21 cellular contexts compared by ENCODE assay signal in the genomic region with DNA sequence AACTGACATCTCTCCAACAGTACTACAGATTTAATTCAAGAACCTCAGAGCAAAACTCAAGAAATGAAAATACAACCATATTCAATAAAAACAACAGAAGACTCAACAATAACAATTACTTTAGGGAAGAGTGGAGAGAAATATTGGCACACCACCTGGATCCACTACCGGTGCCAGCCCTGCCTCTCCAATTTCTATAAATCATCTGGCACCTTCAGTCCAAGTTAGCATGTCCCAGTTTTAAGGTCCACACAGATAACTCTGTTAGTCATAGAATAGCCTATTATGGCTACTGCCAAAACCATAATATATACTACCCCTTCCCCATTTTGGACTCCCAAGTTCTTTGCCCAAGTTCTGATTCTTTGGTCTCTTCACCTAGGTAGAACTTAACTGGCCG.
DNase-seq lines count a peak whose midpoint lies in the region; ATAC-seq, FAIRE-seq and TF ChIP-seq lines count a peak whose summit lies in the region.
"Had no signal": no experiment of that assay in that cellular context is flagged by ENCODE, and none has a peak within 500 bp of the region (broad histone marks: within the 10 kb centered on the region; RNA-seq: fewer than 3 reads in every experiment).

No MANE protein-coding gene starts in this region.

- no peak for ATAC-seq in HepG2
- ATAC-seq in right lobe of liver: no peak
- ATAC-seq in GM18502 (IDR thresholded peaks at IDR 0.05; ENCODE audit: poor library complexity, unreplicated experiment): no peak
- ATAC-seq: GM12878, HCT116 had no signal

- no peak for FAIRE-seq in HepG2 (lab: Jason Lieb, UNC)
- FAIRE-seq: GM12878, HTR-8/SVneo had no signal

- no peak overlapping the region for H3K4me2 ChIP-seq in HepG2 (ENCODE audit: low read depth, low read length)
- H3K4me2 ChIP-seq: BLaER1 treated with 17β-estradiol and CSF1 and Interleukin-3, amounts not matched to agents 10 nM and 100 nM; SK-N-SH had no signal

- no peak for TF ChIP-seq CTCF in HepG2 (CRISPR knock-in tag; IDR thresholded peaks at IDR 0.05)
- TF ChIP-seq CTCF in right lobe of liver (IDR thresholded peaks at IDR 0.05): no peak
- no peak for TF ChIP-seq CTCF in mesothelial cell of epicardium (IDR thresholded peaks at IDR 0.05; ENCODE audit: unreplicated experiment)
- TF ChIP-seq CTCF in foreskin fibroblast (IDR thresholded peaks at IDR 0.05; ENCODE audit: low read depth, low read length): no peak

- H3K4me3 Mint-ChIP-seq in mesothelial cell of epicardium: no peak overlapping the region

- no peaks in the 10 kb centered on the region for H3K4me1 ChIP-seq in HepG2 (ENCODE audit: insufficient read depth, low read length)
- peaks cover 0 to 5% (median 0%) of the 10 kb centered on the region in 4 donors for H3K4me1 ChIP-seq in right lobe of liver
- H3K4me1 ChIP-seq: Peyer's patch had no signal

- H3K4me1 Mint-ChIP-seq in mesothelial cell of epicardium: peaks cover 7% of the 10 kb centered on the region

- no peak for TF ChIP-seq RAD21 in HepG2 (CRISPR knock-in tag; IDR thresholded peaks at IDR 0.05)

- no peak overlapping the region for H2AFZ ChIP-seq in HepG2 (ENCODE audit: low read length)
- H2AFZ ChIP-seq: GM23248 had no signal

- no peaks in the 10 kb centered on the region for H3K9me3 Mint-ChIP-seq in mesothelial cell of epicardium

- TF ChIP-seq EP300 in HepG2 (IDR thresholded peaks at IDR 0.05; ENCODE audit: low read depth in 2 of 2, low read length in 2 of 2) (no peak), HepG2 (CRISPR knock-in tag; IDR thresholded peaks at IDR 0.05; ENCODE audit: borderline replicate concordance) (no peak)

- intact Hi-C loops in HepG2 (cut with micrococcal nuclease; ENCODE audit: unreplicated experiment): no loop called here
- intact Hi-C loops in right lobe of liver (cut with DNase I): no loop called here

- WGBS in HepG2 (ENCODE audit: low lambda C conversion rate): 95% methylated on average over 2 of the region's 2 CpGs
- 88% methylated on average over 2 of the region's 2 CpGs for whole genome bisulfite sequencing in right lobe of liver (ENCODE audit: insufficient coverage, low coverage, low lambda C conversion rate, missing lambda C conversion rate)

- in situ Hi-C loops in HepG2 (cut with HindIII; ENCODE audit: extremely low pct_ligation_motif_present, low pct_unique_long_range_greater_than_20kb): no loop called here

- DNase-seq in NCI-H2029 treated with DMSO at 0.1 percent for 48 hours (lab: John Stamatoyannopoulos, UW): peak; percentile 78
- DNase-seq in NCI-H2029 (lab: John Stamatoyannopoulos, UW): no peak
- no peak for DNase-seq in HepG2 (ENCODE audit: low spot score)
- DNase-seq in right lobe of liver: no peak
- DNase-seq in mesothelial cell of epicardium (ENCODE audit: low spot score in 2 of 2, unreplicated experiment in 2 of 2): no peak
- no peak for DNase-seq in NCI-H82 (lab: John Stamatoyannopoulos, UW)
- no peak for DNase-seq in foreskin fibroblast
- DNase-seq: COR-L47, GM23248, NCI-H146, NCI-H2107, NCI-H748 treated with DMSO at 0.1 percent for 48 hours, Peyer's patch, Right ventricle myocardium superior, SK-N-SH had no signal

- CTCF ChIA-PET in HepG2 (lab: Yijun Ruan, JAX; ENCODE audit: low intra/inter-chr PET ratio, low total read pairs): no interaction called here

- H3K4me3 ChIP-seq in HepG2 (replicated peaks in 1 of 3; ENCODE audit: insufficient read depth in 1 of 3, low read depth in 2 of 3, low read length in 3 of 3) (no peak overlapping the region), right lobe of liver (no peak overlapping the region), foreskin fibroblast (ENCODE audit: low read depth in 1 of 2, low read length in 2 of 2) (no peak overlapping the region)
- H3K4me3 ChIP-seq: BLaER1 treated with 17β-estradiol and CSF1 and Interleukin-3, amounts not matched to agents 10 nM and 100 nM; GM12878; GM23248; Peyer's patch had no signal

- H3K27ac Mint-ChIP-seq in mesothelial cell of epicardium: peak overlapping the region; percentile 60

- H3K27me3 ChIP-seq in HepG2 (ENCODE audit: control insufficient read depth in 1 of 2, insufficient read depth in 2 of 2, low read length in 2 of 2) (no peaks in the 10 kb centered on the region), right lobe of liver (no peaks in the 10 kb centered on the region)
- H3K27me3 ChIP-seq: BLaER1 treated with 17β-estradiol and CSF1 and Interleukin-3, amounts not matched to agents 10 nM and 100 nM; Peyer's patch had no signal

- no peaks in the 10 kb centered on the region for H4K20me1 ChIP-seq in HepG2 (ENCODE audit: insufficient read depth, low read length)
- H4K20me1 ChIP-seq: BLaER1 treated with 17β-estradiol and CSF1 and Interleukin-3, amounts not matched to agents 10 nM and 100 nM had no signal

- peaks cover 5 to 16% of the 10 kb centered on the region in 2 experiments; a peak in 3 of 5 replicates for H3K36me3 ChIP-seq in HepG2 (replicated peaks in 1 of 2; ENCODE audit: control insufficient read depth in 1 of 2, insufficient read depth in 2 of 2, low read length in 2 of 2)
- no peaks in the 10 kb centered on the region for H3K36me3 ChIP-seq in right lobe of liver
- H3K36me3 ChIP-seq: Peyer's patch had no signal

- POLR2A ChIA-PET in HepG2 (lab: Yijun Ruan, JAX): no interaction called here

- TSS peak; percentile 20 for BruUV-seq in HepG2 (replicated peaks; lab: Mats Ljungman, UMichigan)

- H3K9ac ChIP-seq in HepG2 (ENCODE audit: insufficient read depth, low read depth, low read length): no peak overlapping the region
- H3K9ac ChIP-seq: BLaER1 treated with 17β-estradiol and CSF1 and Interleukin-3, amounts not matched to agents 10 nM and 100 nM; GM23248; SK-N-SH had no signal

- peaks cover 3% of the 10 kb centered on the region for H3K36me3 Mint-ChIP-seq in mesothelial cell of epicardium

- H3K9me3 ChIP-seq in HepG2 (ENCODE audit: low read length) (no peaks in the 10 kb centered on the region), right lobe of liver (no peaks in the 10 kb centered on the region)
- H3K9me3 ChIP-seq: BLaER1 treated with 17β-estradiol and CSF1 and Interleukin-3, amounts not matched to agents 10 nM and 100 nM; Peyer's patch; SK-N-SH had no signal

- H3K27ac ChIP-seq in HepG2 (ENCODE audit: extremely low read length, insufficient read depth, low read length): no peak overlapping the region
- no peak overlapping the region for H3K27ac ChIP-seq in right lobe of liver
- H3K27ac ChIP-seq: 22Rv1; BLaER1 treated with 17β-estradiol and CSF1 and Interleukin-3, amounts not matched to agents 10 nM and 100 nM; GM23248; Peyer's patch had no signal

- no peaks in the 10 kb centered on the region for H3K79me2 ChIP-seq in HepG2 (ENCODE audit: insufficient read depth, low read length)

- no peak for TF ChIP-seq POLR2A in HepG2 (IDR thresholded peaks at IDR 0.05; ENCODE audit: insufficient read depth in 1 of 2, low read depth in 2 of 2, low read length in 2 of 2)
- no peak for TF ChIP-seq POLR2A in right lobe of liver (IDR thresholded peaks at IDR 0.05)

- H3K27me3 Mint-ChIP-seq in mesothelial cell of epicardium (ENCODE audit: low read depth): no peaks in the 10 kb centered on the region

TF ChIP-seq in HepG2, 621 proteins besides CTCF, POLR2A, EP300 and RAD21 (continues in another document):
- TF ChIP-seq RBM39 (IDR thresholded peaks at IDR 0.05; ENCODE audit: low read depth, low read length, poor library complexity, severe bottlenecking) (no peak), HMGA1 (CRISPR knock-in tag; conservative IDR thresholded peaks at IDR 0.05) (no peak), NCOA5 (CRISPR knock-in tag; IDR thresholded peaks at IDR 0.05) (no peak), ZNF263 (CRISPR knock-in tag; IDR thresholded peaks at IDR 0.05) (no peak), ATF5 (CRISPR knock-in tag; IDR thresholded peaks at IDR 0.05; ENCODE audit: low read depth) (no peak)
- TF ChIP-seq, protein P1, sequence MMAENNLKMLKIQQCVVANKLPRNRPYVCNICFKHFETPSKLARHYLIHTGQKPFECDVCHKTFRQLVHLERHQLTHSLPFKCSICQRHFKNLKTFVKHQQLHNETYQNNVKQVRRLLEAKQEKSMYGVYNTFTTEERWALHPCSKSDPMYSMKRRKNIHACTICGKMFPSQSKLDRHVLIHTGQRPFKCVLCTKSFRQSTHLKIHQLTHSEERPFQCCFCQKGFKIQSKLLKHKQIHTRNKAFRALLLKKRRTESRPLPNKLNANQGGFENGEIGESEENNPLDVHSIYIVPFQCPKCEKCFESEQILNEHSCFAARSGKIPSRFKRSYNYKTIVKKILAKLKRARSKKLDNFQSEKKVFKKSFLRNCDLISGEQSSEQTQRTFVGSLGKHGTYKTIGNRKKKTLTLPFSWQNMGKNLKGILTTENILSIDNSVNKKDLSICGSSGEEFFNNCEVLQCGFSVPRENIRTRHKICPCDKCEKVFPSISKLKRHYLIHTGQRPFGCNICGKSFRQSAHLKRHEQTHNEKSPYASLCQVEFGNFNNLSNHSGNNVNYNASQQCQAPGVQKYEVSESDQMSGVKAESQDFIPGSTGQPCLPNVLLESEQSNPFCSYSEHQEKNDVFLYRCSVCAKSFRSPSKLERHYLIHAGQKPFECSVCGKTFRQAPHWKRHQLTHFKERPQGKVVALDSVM (CRISPR knock-in tag; IDR thresholded peaks at IDR 0.05): no peak
- TF ChIP-seq, protein P2, sequence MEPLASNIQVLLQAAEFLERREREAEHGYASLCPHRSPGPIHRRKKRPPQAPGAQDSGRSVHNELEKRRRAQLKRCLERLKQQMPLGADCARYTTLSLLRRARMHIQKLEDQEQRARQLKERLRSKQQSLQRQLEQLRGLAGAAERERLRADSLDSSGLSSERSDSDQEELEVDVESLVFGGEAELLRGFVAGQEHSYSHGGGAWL (CRISPR knock-in tag; IDR thresholded peaks at IDR 0.05): no peak
- TF ChIP-seq, protein P3, sequence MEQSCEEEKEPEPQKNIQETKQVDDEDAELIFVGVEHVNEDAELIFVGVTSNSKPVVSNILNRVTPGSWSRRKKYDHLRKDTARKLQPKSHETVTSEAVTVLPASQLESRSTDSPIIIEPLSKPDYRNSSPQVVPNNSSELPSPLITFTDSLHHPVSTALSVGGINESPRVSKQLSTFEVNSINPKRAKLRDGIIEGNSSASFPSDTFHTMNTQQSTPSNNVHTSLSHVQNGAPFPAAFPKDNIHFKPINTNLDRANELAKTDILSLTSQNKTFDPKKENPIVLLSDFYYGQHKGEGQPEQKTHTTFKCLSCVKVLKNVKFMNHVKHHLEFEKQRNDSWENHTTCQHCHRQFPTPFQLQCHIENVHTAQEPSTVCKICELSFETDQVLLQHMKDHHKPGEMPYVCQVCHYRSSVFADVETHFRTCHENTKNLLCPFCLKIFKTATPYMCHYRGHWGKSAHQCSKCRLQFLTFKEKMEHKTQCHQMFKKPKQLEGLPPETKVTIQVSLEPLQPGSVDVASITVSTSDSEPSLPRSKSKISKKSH (CRISPR knock-in tag; IDR thresholded peaks at IDR 0.05; ENCODE audit: borderline replicate concordance): no peak
